Comparison of ENCODE assay signal across 1 cellular context in genomic region chr10:5924889-5925288, GRCh38.
TF ChIP-seq lines count a peak whose summit lies in the region.

No MANE protein-coding gene starts in this region.

TF ChIP-seq in GM23338, 12 proteins besides CTCF, POLR2A, EP300 and RAD21:
- TF ChIP-seq, protein P1, sequence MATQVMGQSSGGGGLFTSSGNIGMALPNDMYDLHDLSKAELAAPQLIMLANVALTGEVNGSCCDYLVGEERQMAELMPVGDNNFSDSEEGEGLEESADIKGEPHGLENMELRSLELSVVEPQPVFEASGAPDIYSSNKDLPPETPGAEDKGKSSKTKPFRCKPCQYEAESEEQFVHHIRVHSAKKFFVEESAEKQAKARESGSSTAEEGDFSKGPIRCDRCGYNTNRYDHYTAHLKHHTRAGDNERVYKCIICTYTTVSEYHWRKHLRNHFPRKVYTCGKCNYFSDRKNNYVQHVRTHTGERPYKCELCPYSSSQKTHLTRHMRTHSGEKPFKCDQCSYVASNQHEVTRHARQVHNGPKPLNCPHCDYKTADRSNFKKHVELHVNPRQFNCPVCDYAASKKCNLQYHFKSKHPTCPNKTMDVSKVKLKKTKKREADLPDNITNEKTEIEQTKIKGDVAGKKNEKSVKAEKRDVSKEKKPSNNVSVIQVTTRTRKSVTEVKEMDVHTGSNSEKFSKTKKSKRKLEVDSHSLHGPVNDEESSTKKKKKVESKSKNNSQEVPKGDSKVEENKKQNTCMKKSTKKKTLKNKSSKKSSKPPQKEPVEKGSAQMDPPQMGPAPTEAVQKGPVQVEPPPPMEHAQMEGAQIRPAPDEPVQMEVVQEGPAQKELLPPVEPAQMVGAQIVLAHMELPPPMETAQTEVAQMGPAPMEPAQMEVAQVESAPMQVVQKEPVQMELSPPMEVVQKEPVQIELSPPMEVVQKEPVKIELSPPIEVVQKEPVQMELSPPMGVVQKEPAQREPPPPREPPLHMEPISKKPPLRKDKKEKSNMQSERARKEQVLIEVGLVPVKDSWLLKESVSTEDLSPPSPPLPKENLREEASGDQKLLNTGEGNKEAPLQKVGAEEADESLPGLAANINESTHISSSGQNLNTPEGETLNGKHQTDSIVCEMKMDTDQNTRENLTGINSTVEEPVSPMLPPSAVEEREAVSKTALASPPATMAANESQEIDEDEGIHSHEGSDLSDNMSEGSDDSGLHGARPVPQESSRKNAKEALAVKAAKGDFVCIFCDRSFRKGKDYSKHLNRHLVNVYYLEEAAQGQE (IDR thresholded peaks at IDR 0.05; ENCODE audit: unreplicated experiment) = no peak
- no peak for TF ChIP-seq ZNF462 (CRISPR knock-in tag; IDR thresholded peaks at IDR 0.05)
- no peak for TF ChIP-seq ZNF331 (CRISPR knock-in tag; IDR thresholded peaks at IDR 0.05; ENCODE audit: low read depth)
- no peak for TF ChIP-seq EZH2 (IDR thresholded peaks at IDR 0.05; ENCODE audit: low read depth, unreplicated experiment)
